In the genomic region with DNA sequence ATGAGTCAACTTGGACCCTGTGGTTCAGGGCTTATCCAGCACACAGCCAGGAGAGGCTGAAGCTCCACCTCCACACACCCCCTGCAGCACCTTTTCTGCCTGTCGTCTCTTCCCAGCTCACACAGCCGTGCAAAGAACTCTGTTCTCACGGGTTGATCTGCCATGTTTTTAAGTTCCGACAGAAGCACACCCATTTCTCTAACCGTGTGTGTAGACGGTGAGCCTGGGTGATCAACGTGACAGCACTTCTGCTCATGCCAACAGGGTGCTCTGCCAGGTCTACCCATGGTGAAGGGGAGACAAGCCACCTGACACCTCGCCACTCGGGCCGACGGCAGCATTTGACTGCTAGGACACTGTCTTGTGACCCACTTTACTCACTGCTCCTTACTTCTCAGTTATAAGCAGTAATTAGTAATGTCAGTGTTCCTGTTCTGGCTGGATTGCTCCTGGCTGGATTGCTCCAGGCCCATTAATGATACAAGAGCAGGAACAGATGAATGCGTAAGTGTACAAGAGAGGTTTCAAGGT, we compare ENCODE assay signal across 9 cellular contexts.
DNase-seq lines count a peak whose midpoint lies in the region; ATAC-seq, FAIRE-seq and TF ChIP-seq lines count a peak whose summit lies in the region.
"Had no signal": no experiment of that assay in that cellular context is flagged by ENCODE, and none has a peak within 500 bp of the region (broad histone marks: within the 10 kb centered on the region; RNA-seq: fewer than 3 reads in every experiment).

No MANE protein-coding gene starts in this region.

- peak overlapping the region; percentile 26 for H3K4me3 Mint-ChIP-seq in activated CD8-positive, alpha-beta T cell treated with anti-CD3 and anti-CD28 coated beads for 36 hours

- peaks cover 56% of the 10 kb centered on the region for H3K36me3 Mint-ChIP-seq in activated CD8-positive, alpha-beta T cell treated with anti-CD3 and anti-CD28 coated beads for 36 hours (ENCODE audit: low read depth)

- peak; percentile 9 for FAIRE-seq in GM12891 (lab: Jason Lieb, UNC)
- no peak for FAIRE-seq in urothelium cell line (lab: Jason Lieb, UNC)

- TF ChIP-seq CTCF in activated CD8-positive, alpha-beta T cell treated with anti-CD3 and anti-CD28 coated beads for 36 hours (IDR thresholded peaks at IDR 0.05): no peak
- TF ChIP-seq CTCF in gastroesophageal sphincter (IDR thresholded peaks at IDR 0.05): no peak
- TF ChIP-seq CTCF in sigmoid colon (IDR thresholded peaks at IDR 0.05): no peak

- ATAC-seq in activated CD8-positive, alpha-beta T cell treated with anti-CD3 and anti-CD28 coated beads for 36 hours: peak; percentile 9
- ATAC-seq in gastroesophageal sphincter (no peak), GM18867 (IDR thresholded peaks at IDR 0.05; ENCODE audit: unreplicated experiment) (no peak)

- H3K27me3 ChIP-seq in gastroesophageal sphincter (no peaks in the 10 kb centered on the region), sigmoid colon (no peaks in the 10 kb centered on the region)

- H3K4me3 ChIP-seq in gastroesophageal sphincter (peak overlapping the region in 1 of 2 donors; percentile 55), sigmoid colon (peak overlapping the region in 1 of 4 donors; percentile 60)

- intact Hi-C loops in activated CD8-positive, alpha-beta T cell treated with anti-CD3 and anti-CD28 coated beads for 36 hours (cut with micrococcal nuclease): loop anchor here (10.0 kb wide), 1 partner anchor 84 kb away; no protein-coding TSS in a partner anchor
- intact Hi-C loops in sigmoid colon (cut with DNase I): loop anchor here (5.0 to 10.0 kb wide), 2 partner anchors 269 to 336 kb away; a partner anchor contains a TSS

- CTCF ChIA-PET in activated CD8-positive, alpha-beta T cell treated with anti-CD3 and anti-CD28 coated beads for 36 hours (lab: Charles Lee): interaction anchor here (1.0 to 1.3 kb wide), 4 partner anchors 10 to 197 kb away, joined by 3 to 5 read pairs (median 4); no protein-coding TSS in a partner anchor

- H3K4me1 ChIP-seq in gastroesophageal sphincter: peaks cover 36 to 100% (median 60%) of the 10 kb centered on the region in 3 donors
- peaks cover 0 to 100% (median 95%) of the 10 kb centered on the region in 4 donors for H3K4me1 ChIP-seq in sigmoid colon

- H3K27me3 Mint-ChIP-seq in activated CD8-positive, alpha-beta T cell treated with anti-CD3 and anti-CD28 coated beads for 36 hours: no peaks in the 10 kb centered on the region

- peaks cover 95% of the 10 kb centered on the region for H3K4me1 Mint-ChIP-seq in activated CD8-positive, alpha-beta T cell treated with anti-CD3 and anti-CD28 coated beads for 36 hours (ENCODE audit: low read depth)

- peak overlapping the region; percentile 93 to 100 (median 96) for H3K27ac ChIP-seq in gastroesophageal sphincter
- peak overlapping the region; percentile 93 to 99 (median 94) for H3K27ac ChIP-seq in sigmoid colon

- 31 to 40% methylated on average over 1 to 10 of the region's 12 CpGs for WGBS in gastroesophageal sphincter (ENCODE audit: low coverage in 1 of 2), 2 donors
- 83 to 91% methylated on average over 12 of the region's 12 CpGs for WGBS in sigmoid colon, 2 donors

- no peaks in the 10 kb centered on the region for H3K9me3 Mint-ChIP-seq in activated CD8-positive, alpha-beta T cell treated with anti-CD3 and anti-CD28 coated beads for 36 hours

- POLR2A ChIA-PET in activated CD8-positive, alpha-beta T cell treated with anti-CD3 and anti-CD28 coated beads for 36 hours (lab: Charles Lee): interaction anchor here (1.0 to 7.5 kb wide), 4 partner anchors 8 to 82 kb away, joined by 3 to 79 read pairs (median 4); no protein-coding TSS in a partner anchor

- TF ChIP-seq EP300 in gastroesophageal sphincter (IDR thresholded peaks at IDR 0.05): no peak
- TF ChIP-seq EP300 in sigmoid colon (IDR thresholded peaks at IDR 0.05): peak in 2 of 4 donors; percentile 47 to 56

- peak overlapping the region; percentile 97 for H3K27ac Mint-ChIP-seq in activated CD8-positive, alpha-beta T cell treated with anti-CD3 and anti-CD28 coated beads for 36 hours

- TF ChIP-seq POLR2A in GM12891 (IDR thresholded peaks at IDR 0.05; ENCODE audit: low read depth, low read length) (no peak), gastroesophageal sphincter (IDR thresholded peaks at IDR 0.05) (no peak), sigmoid colon (IDR thresholded peaks at IDR 0.05) (no peak)

- H3K36me3 ChIP-seq in gastroesophageal sphincter (no peaks in the 10 kb centered on the region), sigmoid colon (no peaks in the 10 kb centered on the region)

- H3K9me3 ChIP-seq in gastroesophageal sphincter (no peaks in the 10 kb centered on the region), sigmoid colon (no peaks in the 10 kb centered on the region)

- no peak for DNase-seq in GM12891 (ENCODE audit: insufficient read length, low spot score)
- DNase-seq in activated CD8-positive, alpha-beta T cell treated with anti-CD3 and anti-CD28 coated beads for 36 hours: no peak
- DNase-seq in sigmoid colon: peak; percentile 76
- no peak for DNase-seq in dedifferentiated amniotic fluid mesenchymal stem cell (ENCODE audit: extremely low spot score)
- DNase-seq in urothelium cell line (ENCODE audit: low spot score): no peak
- no peak for DNase-seq in inferior parietal cortex (ENCODE audit: extremely low spot score)
- DNase-seq: SHP77 had no signal

TF ChIP-seq in GM12891, 5 proteins besides CTCF, POLR2A, EP300 and RAD21:
- TF ChIP-seq POLR2AphosphoS5 (IDR thresholded peaks at IDR 0.05; ENCODE audit: low read depth, low read length): no peak
- no peak for TF ChIP-seq PAX5 (IDR thresholded peaks at IDR 0.05; ENCODE audit: insufficient read depth, low read length, severe bottlenecking)
- no peak for TF ChIP-seq TAF1 (IDR thresholded peaks at IDR 0.05; ENCODE audit: low read depth, low read length)
- TF ChIP-seq POU2F2 (IDR thresholded peaks at IDR 0.05; ENCODE audit: low read depth, low read length): no peak
- TF ChIP-seq SPI1 (IDR thresholded peaks at IDR 0.05; ENCODE audit: low read depth, low read length): no peak
TF ChIP-seq in GM12891: peak in this region for 0.
